ENCODE assay signal across 1 cellular context in the genomic region with DNA sequence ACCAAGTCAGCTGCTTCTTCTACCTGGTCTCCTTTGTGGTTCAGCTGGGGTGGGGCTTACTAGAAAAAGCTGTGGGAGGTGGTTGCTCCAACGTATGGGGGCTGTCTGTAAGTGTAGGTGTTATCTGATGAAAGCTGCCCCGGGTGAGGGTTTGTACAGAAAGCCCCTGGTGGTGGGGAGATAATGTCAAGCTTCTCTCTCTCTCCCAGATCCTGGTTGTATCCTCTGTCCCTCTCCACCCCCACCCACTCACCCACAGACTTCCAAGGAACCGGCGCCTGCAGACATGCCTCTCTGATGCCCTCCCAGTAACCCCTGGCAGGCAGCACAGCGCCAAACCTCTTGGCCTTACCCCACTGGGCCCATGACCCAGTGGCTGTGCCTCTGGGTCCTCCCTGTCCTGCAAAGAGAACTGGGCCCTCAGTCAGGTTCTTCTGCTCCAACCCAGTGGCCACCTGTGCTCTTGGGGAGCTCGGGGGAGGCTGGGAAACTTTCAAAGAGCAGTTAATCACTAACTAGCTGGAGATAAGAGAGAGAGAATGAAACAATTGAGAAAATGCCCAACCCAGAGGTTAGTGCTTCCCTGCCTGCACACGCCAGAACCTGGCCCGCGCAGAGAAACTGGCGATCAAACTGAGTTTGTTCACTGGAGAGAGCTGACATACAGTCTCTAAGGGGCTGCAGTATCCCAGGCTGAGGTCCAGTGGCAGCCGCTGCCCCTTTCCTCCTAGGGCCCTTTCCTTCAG.
TF ChIP-seq lines count a peak whose summit lies in the region.

No MANE protein-coding gene starts in this region.

TF ChIP-seq in HepG2, 621 proteins besides CTCF, POLR2A, EP300 and RAD21 (continued from another document and continues in another):
- TF ChIP-seq, protein P1, sequence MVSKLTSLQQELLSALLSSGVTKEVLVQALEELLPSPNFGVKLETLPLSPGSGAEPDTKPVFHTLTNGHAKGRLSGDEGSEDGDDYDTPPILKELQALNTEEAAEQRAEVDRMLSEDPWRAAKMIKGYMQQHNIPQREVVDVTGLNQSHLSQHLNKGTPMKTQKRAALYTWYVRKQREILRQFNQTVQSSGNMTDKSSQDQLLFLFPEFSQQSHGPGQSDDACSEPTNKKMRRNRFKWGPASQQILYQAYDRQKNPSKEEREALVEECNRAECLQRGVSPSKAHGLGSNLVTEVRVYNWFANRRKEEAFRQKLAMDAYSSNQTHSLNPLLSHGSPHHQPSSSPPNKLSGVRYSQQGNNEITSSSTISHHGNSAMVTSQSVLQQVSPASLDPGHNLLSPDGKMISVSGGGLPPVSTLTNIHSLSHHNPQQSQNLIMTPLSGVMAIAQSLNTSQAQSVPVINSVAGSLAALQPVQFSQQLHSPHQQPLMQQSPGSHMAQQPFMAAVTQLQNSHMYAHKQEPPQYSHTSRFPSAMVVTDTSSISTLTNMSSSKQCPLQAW (CRISPR knock-in tag; IDR thresholded peaks at IDR 0.05) = peak; percentile 99
- TF ChIP-seq, protein P2, sequence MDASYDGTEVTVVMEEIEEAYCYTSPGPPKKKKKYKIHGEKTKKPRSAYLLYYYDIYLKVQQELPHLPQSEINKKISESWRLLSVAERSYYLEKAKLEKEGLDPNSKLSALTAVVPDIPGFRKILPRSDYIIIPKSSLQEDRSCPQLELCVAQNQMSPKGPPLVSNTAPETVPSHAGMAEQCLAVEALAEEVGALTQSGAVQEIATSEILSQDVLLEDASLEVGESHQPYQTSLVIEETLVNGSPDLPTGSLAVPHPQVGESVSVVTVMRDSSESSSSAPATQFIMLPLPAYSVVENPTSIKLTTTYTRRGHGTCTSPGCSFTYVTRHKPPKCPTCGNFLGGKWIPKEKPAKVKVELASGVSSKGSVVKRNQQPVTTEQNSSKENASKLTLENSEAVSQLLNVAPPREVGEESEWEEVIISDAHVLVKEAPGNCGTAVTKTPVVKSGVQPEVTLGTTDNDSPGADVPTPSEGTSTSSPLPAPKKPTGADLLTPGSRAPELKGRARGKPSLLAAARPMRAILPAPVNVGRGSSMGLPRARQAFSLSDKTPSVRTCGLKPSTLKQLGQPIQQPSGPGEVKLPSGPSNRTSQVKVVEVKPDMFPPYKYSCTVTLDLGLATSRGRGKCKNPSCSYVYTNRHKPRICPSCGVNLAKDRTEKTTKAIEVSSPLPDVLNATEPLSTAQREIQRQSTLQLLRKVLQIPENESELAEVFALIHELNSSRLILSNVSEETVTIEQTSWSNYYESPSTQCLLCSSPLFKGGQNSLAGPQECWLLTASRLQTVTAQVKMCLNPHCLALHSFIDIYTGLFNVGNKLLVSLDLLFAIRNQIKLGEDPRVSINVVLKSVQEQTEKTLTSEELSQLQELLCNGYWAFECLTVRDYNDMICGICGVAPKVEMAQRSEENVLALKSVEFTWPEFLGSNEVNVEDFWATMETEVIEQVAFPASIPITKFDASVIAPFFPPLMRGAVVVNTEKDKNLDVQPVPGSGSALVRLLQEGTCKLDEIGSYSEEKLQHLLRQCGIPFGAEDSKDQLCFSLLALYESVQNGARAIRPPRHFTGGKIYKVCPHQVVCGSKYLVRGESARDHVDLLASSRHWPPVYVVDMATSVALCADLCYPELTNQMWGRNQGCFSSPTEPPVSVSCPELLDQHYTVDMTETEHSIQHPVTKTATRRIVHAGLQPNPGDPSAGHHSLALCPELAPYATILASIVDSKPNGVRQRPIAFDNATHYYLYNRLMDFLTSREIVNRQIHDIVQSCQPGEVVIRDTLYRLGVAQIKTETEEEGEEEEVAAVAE (CRISPR knock-in tag; IDR thresholded peaks at IDR 0.05; ENCODE audit: borderline replicate concordance) = 0 out of 2 replicates have a peak, but pooled peaks have one; percentile 11
- TF ChIP-seq JUND (CRISPR knock-in tag; IDR thresholded peaks at IDR 0.05) (no peak), SIX1 (CRISPR knock-in tag; IDR thresholded peaks at IDR 0.05; ENCODE audit: borderline replicate concordance) (no peak; the same call in 1 of the 2 replicates), TAF1 (CRISPR knock-in tag; IDR thresholded peaks at IDR 0.05) (peak; percentile 80), ZNF674 (CRISPR knock-in tag; IDR thresholded peaks at IDR 0.05; ENCODE audit: low read depth) (no peak), U2AF2 (IDR thresholded peaks at IDR 0.05; ENCODE audit: low read depth, low read length) (no peak), FOXC1 (CRISPR knock-in tag; IDR thresholded peaks at IDR 0.05; ENCODE audit: borderline replicate concordance) (peak; percentile 58; the same call in 1 of the 2 replicates), HDAC1 (CRISPR knock-in tag; IDR thresholded peaks at IDR 0.05) (peak; percentile 81), RCOR2 (CRISPR knock-in tag; IDR thresholded peaks at IDR 0.05) (0 out of 2 replicates have a peak, but pooled peaks have one; percentile 43), KDM4B (CRISPR knock-in tag; IDR thresholded peaks at IDR 0.05) (peak; percentile 23; the same call in 1 of the 2 replicates), ZNF441 (CRISPR knock-in tag; IDR thresholded peaks at IDR 0.05; ENCODE audit: borderline replicate concordance) (peak; percentile 26; the same call in 1 of the 2 replicates), HNRNPUL1 (IDR thresholded peaks at IDR 0.05; ENCODE audit: low read depth, low read length) (peak; percentile 82), HNRNPL (IDR thresholded peaks at IDR 0.05; ENCODE audit: low read depth, low read length) (peak; percentile 91), SOX5 (CRISPR knock-in tag; IDR thresholded peaks at IDR 0.05; ENCODE audit: borderline replicate concordance) (peak; percentile 83), AGO2 (optimal IDR thresholded peaks at IDR 0.05; ENCODE audit: low read depth, low read length) (peak; percentile 89), CHD4 (IDR thresholded peaks at IDR 0.05; ENCODE audit: borderline replicate concordance, low read length) (peak; percentile 70; the same call in 1 of the 2 replicates), ZNF292 (CRISPR knock-in tag; IDR thresholded peaks at IDR 0.05; ENCODE audit: borderline replicate concordance, low read depth) (peak; percentile 92), DMAP1 (CRISPR knock-in tag; IDR thresholded peaks at IDR 0.05) (peak; percentile 24; the same call in 1 of the 2 replicates), SAP130 (CRISPR knock-in tag; IDR thresholded peaks at IDR 0.05; ENCODE audit: low read depth) (peak; percentile 81), ZMYM4 (CRISPR knock-in tag; IDR thresholded peaks at IDR 0.05) (peak; percentile 65), BORCS8-MEF2B (CRISPR knock-in tag; IDR thresholded peaks at IDR 0.05) (peak; percentile 74), ATF1 (CRISPR knock-in tag; IDR thresholded peaks at IDR 0.05) (no peak), ZNF263 (CRISPR knock-in tag; IDR thresholded peaks at IDR 0.05) (0 out of 2 replicates have a peak, but pooled peaks have one; percentile 36), FOSL2 (CRISPR knock-in tag; IDR thresholded peaks at IDR 0.05) (no peak; the same call in 1 of the 2 replicates)
- TF ChIP-seq, protein P3, sequence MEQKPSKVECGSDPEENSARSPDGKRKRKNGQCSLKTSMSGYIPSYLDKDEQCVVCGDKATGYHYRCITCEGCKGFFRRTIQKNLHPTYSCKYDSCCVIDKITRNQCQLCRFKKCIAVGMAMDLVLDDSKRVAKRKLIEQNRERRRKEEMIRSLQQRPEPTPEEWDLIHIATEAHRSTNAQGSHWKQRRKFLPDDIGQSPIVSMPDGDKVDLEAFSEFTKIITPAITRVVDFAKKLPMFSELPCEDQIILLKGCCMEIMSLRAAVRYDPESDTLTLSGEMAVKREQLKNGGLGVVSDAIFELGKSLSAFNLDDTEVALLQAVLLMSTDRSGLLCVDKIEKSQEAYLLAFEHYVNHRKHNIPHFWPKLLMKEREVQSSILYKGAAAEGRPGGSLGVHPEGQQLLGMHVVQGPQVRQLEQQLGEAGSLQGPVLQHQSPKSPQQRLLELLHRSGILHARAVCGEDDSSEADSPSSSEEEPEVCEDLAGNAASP (CRISPR knock-in tag; IDR thresholded peaks at IDR 0.05; ENCODE audit: borderline replicate concordance) = peak; percentile 28
- TF ChIP-seq, protein P4, sequence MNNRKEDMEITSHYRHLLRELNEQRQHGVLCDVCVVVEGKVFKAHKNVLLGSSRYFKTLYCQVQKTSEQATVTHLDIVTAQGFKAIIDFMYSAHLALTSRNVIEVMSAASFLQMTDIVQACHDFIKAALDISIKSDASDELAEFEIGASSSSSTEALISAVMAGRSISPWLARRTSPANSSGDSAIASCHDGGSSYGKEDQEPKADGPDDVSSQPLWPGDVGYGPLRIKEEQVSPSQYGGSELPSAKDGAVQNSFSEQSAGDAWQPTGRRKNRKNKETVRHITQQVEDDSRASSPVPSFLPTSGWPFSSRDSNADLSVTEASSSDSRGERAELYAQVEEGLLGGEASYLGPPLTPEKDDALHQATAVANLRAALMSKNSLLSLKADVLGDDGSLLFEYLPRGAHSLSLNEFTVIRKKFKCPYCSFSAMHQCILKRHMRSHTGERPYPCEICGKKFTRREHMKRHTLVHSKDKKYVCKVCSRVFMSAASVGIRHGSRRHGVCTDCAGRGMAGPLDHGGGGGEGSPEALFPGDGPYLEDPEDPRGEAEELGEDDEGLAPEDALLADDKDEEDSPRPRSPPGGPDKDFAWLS (CRISPR knock-in tag; IDR thresholded peaks at IDR 0.05; ENCODE audit: borderline replicate concordance) = 0 out of 2 replicates have a peak, but pooled peaks have one; percentile 24
- TF ChIP-seq, protein P5, sequence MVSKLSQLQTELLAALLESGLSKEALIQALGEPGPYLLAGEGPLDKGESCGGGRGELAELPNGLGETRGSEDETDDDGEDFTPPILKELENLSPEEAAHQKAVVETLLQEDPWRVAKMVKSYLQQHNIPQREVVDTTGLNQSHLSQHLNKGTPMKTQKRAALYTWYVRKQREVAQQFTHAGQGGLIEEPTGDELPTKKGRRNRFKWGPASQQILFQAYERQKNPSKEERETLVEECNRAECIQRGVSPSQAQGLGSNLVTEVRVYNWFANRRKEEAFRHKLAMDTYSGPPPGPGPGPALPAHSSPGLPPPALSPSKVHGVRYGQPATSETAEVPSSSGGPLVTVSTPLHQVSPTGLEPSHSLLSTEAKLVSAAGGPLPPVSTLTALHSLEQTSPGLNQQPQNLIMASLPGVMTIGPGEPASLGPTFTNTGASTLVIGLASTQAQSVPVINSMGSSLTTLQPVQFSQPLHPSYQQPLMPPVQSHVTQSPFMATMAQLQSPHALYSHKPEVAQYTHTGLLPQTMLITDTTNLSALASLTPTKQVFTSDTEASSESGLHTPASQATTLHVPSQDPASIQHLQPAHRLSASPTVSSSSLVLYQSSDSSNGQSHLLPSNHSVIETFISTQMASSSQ (IDR thresholded peaks at IDR 0.05; ENCODE audit: low read depth) = peak; percentile 95
- TF ChIP-seq, protein P5 (CRISPR knock-in tag; IDR thresholded peaks at IDR 0.05; ENCODE audit: borderline replicate concordance) = peak; percentile 99
- TF ChIP-seq, protein P6, sequence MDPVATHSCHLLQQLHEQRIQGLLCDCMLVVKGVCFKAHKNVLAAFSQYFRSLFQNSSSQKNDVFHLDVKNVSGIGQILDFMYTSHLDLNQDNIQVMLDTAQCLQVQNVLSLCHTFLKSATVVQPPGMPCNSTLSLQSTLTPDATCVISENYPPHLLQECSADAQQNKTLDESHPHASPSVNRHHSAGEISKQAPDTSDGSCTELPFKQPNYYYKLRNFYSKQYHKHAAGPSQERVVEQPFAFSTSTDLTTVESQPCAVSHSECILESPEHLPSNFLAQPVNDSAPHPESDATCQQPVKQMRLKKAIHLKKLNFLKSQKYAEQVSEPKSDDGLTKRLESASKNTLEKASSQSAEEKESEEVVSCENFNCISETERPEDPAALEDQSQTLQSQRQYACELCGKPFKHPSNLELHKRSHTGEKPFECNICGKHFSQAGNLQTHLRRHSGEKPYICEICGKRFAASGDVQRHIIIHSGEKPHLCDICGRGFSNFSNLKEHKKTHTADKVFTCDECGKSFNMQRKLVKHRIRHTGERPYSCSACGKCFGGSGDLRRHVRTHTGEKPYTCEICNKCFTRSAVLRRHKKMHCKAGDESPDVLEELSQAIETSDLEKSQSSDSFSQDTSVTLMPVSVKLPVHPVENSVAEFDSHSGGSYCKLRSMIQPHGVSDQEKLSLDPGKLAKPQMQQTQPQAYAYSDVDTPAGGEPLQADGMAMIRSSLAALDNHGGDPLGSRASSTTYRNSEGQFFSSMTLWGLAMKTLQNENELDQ (CRISPR knock-in tag; IDR thresholded peaks at IDR 0.05; ENCODE audit: borderline replicate concordance) = no peak
- TF ChIP-seq, protein P7, sequence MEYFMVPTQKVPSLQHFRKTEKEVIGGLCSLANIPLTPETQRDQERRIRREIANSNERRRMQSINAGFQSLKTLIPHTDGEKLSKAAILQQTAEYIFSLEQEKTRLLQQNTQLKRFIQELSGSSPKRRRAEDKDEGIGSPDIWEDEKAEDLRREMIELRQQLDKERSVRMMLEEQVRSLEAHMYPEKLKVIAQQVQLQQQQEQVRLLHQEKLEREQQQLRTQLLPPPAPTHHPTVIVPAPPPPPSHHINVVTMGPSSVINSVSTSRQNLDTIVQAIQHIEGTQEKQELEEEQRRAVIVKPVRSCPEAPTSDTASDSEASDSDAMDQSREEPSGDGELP (IDR thresholded peaks at IDR 0.05; ENCODE audit: borderline replicate concordance, low read depth) = peak; percentile 59; the same call in 1 of the 2 replicates
